ENCODE assay signal across 2 cellular contexts in genomic region chr1:156393095-156393494, GRCh38.
TF ChIP-seq lines count a peak whose summit lies in the region.

No MANE protein-coding gene starts in this region.

TF ChIP-seq in HCT116, 20 proteins besides CTCF, POLR2A, EP300 and RAD21:
- TF ChIP-seq SIN3A (IDR thresholded peaks at IDR 0.05; ENCODE audit: low read depth) (no peak), CBX3 (IDR thresholded peaks at IDR 0.05; ENCODE audit: low read depth) (no peak), ELF1 (IDR thresholded peaks at IDR 0.05; ENCODE audit: borderline replicate concordance, low read depth) (no peak)

TF ChIP-seq in K562, 482 proteins besides CTCF, POLR2A, EP300 and RAD21:
- no peak for TF ChIP-seq RUNX1 (IDR thresholded peaks at IDR 0.05; ENCODE audit: low read depth)
- no peak for TF ChIP-seq HDAC3 (IDR thresholded peaks at IDR 0.05; ENCODE audit: borderline replicate concordance, partially characterized antibody)
- TF ChIP-seq ATF1 (CRISPR knock-in tag; IDR thresholded peaks at IDR 0.05) = no peak
- no peak for TF ChIP-seq ATF1 (tag; IDR thresholded peaks at IDR 0.05)
- TF ChIP-seq MYC (IDR thresholded peaks at IDR 0.05; ENCODE audit: low read depth, low read length) = no peak
- no peak for TF ChIP-seq MYC (CRISPR knock-in tag; IDR thresholded peaks at IDR 0.05; ENCODE audit: borderline replicate concordance, low read depth)
- no peak for TF ChIP-seq ZNF407 (IDR thresholded peaks at IDR 0.05; ENCODE audit: low read depth)
- TF ChIP-seq NR2C1 (IDR thresholded peaks at IDR 0.05) = peak; percentile 76
- TF ChIP-seq NR2C1 (tag; IDR thresholded peaks at IDR 0.05) = peak; percentile 63; the same call in 1 of the 2 replicates
- TF ChIP-seq NR2C2 (CRISPR knock-in tag; IDR thresholded peaks at IDR 0.05) = no peak
- peak; percentile 49; the same call in 1 of the 2 replicates for TF ChIP-seq NR2C2 (tag; IDR thresholded peaks at IDR 0.05)
- TF ChIP-seq NR4A1 (CRISPR knock-in tag; IDR thresholded peaks at IDR 0.05) = no peak
- TF ChIP-seq NR4A1 (tag; IDR thresholded peaks at IDR 0.05) = no peak
- TF ChIP-seq BCOR (IDR thresholded peaks at IDR 0.05) = 0 out of 2 replicates have a peak, but pooled peaks have one; percentile 27
- TF ChIP-seq ZNF41 (CRISPR knock-in tag; conservative IDR thresholded peaks at IDR 0.05) = no peak
- no peak for TF ChIP-seq ERF (CRISPR knock-in tag; IDR thresholded peaks at IDR 0.05)
- TF ChIP-seq TEAD1 (CRISPR knock-in tag; IDR thresholded peaks at IDR 0.05) = no peak
- no peak for TF ChIP-seq RNF219 (CRISPR knock-in tag; IDR thresholded peaks at IDR 0.05)
- TF ChIP-seq ARNT (IDR thresholded peaks at IDR 0.05) = no peak
- no peak for TF ChIP-seq DLX4 (CRISPR knock-in tag; IDR thresholded peaks at IDR 0.05)
- no peak for TF ChIP-seq SIN3A (IDR thresholded peaks at IDR 0.05; ENCODE audit: borderline replicate concordance in 2 of 2, control insufficient read depth in 1 of 2, low read depth in 2 of 2, low read length in 2 of 2)
- TF ChIP-seq SMAD2 (IDR thresholded peaks at IDR 0.05; ENCODE audit: low read depth, low read length) = no peak
- TF ChIP-seq E2F8 (IDR thresholded peaks at IDR 0.05; ENCODE audit: low read depth, partially characterized antibody) = no peak
- TF ChIP-seq, protein P1, sequence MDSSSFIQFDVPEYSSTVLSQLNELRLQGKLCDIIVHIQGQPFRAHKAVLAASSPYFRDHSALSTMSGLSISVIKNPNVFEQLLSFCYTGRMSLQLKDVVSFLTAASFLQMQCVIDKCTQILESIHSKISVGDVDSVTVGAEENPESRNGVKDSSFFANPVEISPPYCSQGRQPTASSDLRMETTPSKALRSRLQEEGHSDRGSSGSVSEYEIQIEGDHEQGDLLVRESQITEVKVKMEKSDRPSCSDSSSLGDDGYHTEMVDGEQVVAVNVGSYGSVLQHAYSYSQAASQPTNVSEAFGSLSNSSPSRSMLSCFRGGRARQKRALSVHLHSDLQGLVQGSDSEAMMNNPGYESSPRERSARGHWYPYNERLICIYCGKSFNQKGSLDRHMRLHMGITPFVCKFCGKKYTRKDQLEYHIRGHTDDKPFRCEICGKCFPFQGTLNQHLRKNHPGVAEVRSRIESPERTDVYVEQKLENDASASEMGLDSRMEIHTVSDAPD (CRISPR knock-in tag; IDR thresholded peaks at IDR 0.05) = no peak
- TF ChIP-seq CAMTA2 (CRISPR knock-in tag; conservative IDR thresholded peaks at IDR 0.05) = no peak
- no peak for TF ChIP-seq PPARD (CRISPR knock-in tag; IDR thresholded peaks at IDR 0.05)
- TF ChIP-seq GABPB1 (CRISPR knock-in tag; IDR thresholded peaks at IDR 0.05) = no peak
